19 cellular contexts compared by ENCODE assay signal in the genomic region with DNA sequence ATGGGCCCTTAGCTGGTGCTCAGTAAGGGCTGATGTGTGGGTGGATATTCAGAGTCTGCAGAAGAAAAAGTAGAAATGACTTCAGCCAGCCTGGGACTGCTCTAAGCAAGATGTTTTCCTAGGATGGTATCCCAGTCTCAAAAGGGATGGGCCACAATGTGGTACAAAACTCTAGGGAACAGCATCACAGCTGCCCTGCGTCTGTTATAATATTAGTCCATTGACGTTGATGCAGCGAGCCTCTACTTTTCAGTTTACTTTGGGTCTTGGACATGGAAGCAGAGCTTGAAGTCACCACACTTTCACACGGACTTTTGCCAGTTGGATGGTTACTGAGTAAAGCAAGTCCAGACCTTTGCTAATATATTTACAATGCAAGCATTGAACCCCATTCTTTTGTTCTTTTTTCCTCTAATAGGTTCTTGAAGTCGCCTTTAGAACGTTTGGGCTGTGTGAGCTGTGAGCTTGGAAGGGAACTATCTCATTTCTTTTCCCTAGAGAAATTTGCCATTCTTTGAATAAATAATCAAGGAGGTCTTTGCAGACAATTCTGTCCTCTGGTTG.
DNase-seq lines count a peak whose midpoint lies in the region; ATAC-seq and TF ChIP-seq lines count a peak whose summit lies in the region.
"Had no signal": no experiment of that assay in that cellular context is flagged by ENCODE, and none has a peak within 500 bp of the region (broad histone marks: within the 10 kb centered on the region; RNA-seq: fewer than 3 reads in every experiment).

No MANE protein-coding gene starts in this region.

- no peaks in the 10 kb centered on the region for H3K36me3 ChIP-seq in SK-N-SH (replicated peaks in 1 of 2; ENCODE audit: control insufficient read depth in 1 of 2, insufficient read depth in 2 of 2, low read length in 1 of 2)
- H3K36me3 ChIP-seq: BE2C had no signal

- H2AFZ ChIP-seq in SK-N-SH (ENCODE audit: low read depth): no peak overlapping the region

- intact Hi-C loops in Right ventricle myocardium superior (cut with DNase I): no loop called here
- intact Hi-C loops in sciatic nerve (cut with DNase I): no loop called here

- POLR2A ChIA-PET in SK-N-SH (lab: Yijun Ruan, JAX): no interaction called here
- POLR2A ChIA-PET in HEK293T (lab: Yijun Ruan, JAX): no interaction called here

- no peaks in the 10 kb centered on the region for H3F3A ChIP-seq in SK-N-SH (replicated peaks; ENCODE audit: insufficient read depth)

- no peaks in the 10 kb centered on the region for H4K20me1 ChIP-seq in SK-N-SH (ENCODE audit: insufficient read depth)

- TF ChIP-seq CTCF in SK-N-SH (IDR thresholded peaks at IDR 0.05): no peak

- no peak overlapping the region for H3K9ac ChIP-seq in SK-N-SH

- DNase-seq in SK-N-SH: no peak
- no peak for DNase-seq in Right ventricle myocardium superior
- DNase-seq in sciatic nerve (ENCODE audit: low spot score): no peak
- no peak for DNase-seq in GM19238 (ENCODE audit: insufficient read length, low spot score)
- no peak for DNase-seq in NCI-H82 treated with DMSO at 0.1 percent for 48 hours (lab: John Stamatoyannopoulos, UW; ENCODE audit: unreplicated experiment)
- DNase-seq in Ammon's horn (ENCODE audit: low spot score): no peak
- no peak for DNase-seq in HEK293T (ENCODE audit: extremely low spot score)
- DNase-seq: activated CD4-positive, alpha-beta memory T cell treated with anti-CD3 and anti-CD28 coated beads, Interleukin-2, amount 10 ng/mL, durations not matched to agents 7 days and 5 days; activated CD4-positive, CD25-positive, alpha-beta regulatory T cell; activated T-cell treated with anti-CD3 and anti-CD28 coated beads for 4 hours; central memory CD4-positive, alpha-beta T cell; erythroblast; NCI-H1105 treated with DMSO at 0.1 percent for 48 hours; NCI-H2107; retina; RPMI8226 had no signal

- peak overlapping the region; percentile 16; the same call in 1 of the 2 replicates for H3K4me2 ChIP-seq in SK-N-SH

- no peaks in the 10 kb centered on the region for H3K9me2 ChIP-seq in SK-N-SH

- no peaks in the 10 kb centered on the region for H3K79me2 ChIP-seq in SK-N-SH (ENCODE audit: insufficient read depth)

- H3K4me3 ChIP-seq in SK-N-SH (ENCODE audit: low read depth in 2 of 2, low read length in 1 of 2): no peak overlapping the region

- no peaks in the 10 kb centered on the region for H3K27me3 ChIP-seq in SK-N-SH (ENCODE audit: insufficient read depth)
- H3K27me3 ChIP-seq: BE2C had no signal

- peaks cover 0 to 11% of the 10 kb centered on the region in 2 experiments for H3K4me1 ChIP-seq in SK-N-SH (ENCODE audit: control insufficient read depth in 1 of 2, insufficient read depth in 2 of 2, low read depth in 1 of 2, low read length in 1 of 2)
- H3K4me1 ChIP-seq: BE2C had no signal

- no peaks in the 10 kb centered on the region for H3K9me3 ChIP-seq in SK-N-SH
- H3K9me3 ChIP-seq: BE2C had no signal

- no peak; the same call in 2 of the 3 replicates for ATAC-seq in SK-N-SH treated with all-trans-retinoic acid at 6 μM for 48 hours
- ATAC-seq in Right ventricle myocardium superior (ENCODE audit: poor library complexity): peak; percentile 52
- ATAC-seq in sciatic nerve: peak; percentile 40

- TF ChIP-seq RAD21 in SK-N-SH (IDR thresholded peaks at IDR 0.05; ENCODE audit: low read length): no peak

- peak overlapping the region in 1 of 2 experiments; percentile 10; a peak in 1 of 4 replicates for H3K27ac ChIP-seq in SK-N-SH (ENCODE audit: low read depth in 2 of 2, low read length in 1 of 2)
- H3K27ac ChIP-seq: 22Rv1 had no signal

- no peak for TF ChIP-seq EP300 in SK-N-SH (IDR thresholded peaks at IDR 0.05; ENCODE audit: borderline replicate concordance in 1 of 2, low read depth in 1 of 2, low read length in 1 of 2)

- CTCF ChIA-PET in SK-N-SH (lab: Yijun Ruan, JAX): no interaction called here
- CTCF ChIA-PET in HEK293T (lab: Yijun Ruan, JAX): no interaction called here

- 54% methylated on average over 6 of the region's 6 CpGs for WGBS in SK-N-SH (ENCODE audit: low lambda C conversion rate)

TF ChIP-seq in SK-N-SH, 30 proteins besides CTCF, POLR2A, EP300 and RAD21:
- TF ChIP-seq USF1 (IDR thresholded peaks at IDR 0.05; ENCODE audit: borderline replicate concordance, low read depth) (no peak), JUND (IDR thresholded peaks at IDR 0.05) (no peak), MXI1 (IDR thresholded peaks at IDR 0.05; ENCODE audit: low read depth, low read length) (no peak), GABPA (IDR thresholded peaks at IDR 0.05; ENCODE audit: low read depth) (no peak), TAF1 (IDR thresholded peaks at IDR 0.05; ENCODE audit: borderline replicate concordance, low read depth, low read length) (no peak), RXRA (IDR thresholded peaks at IDR 0.05; ENCODE audit: borderline replicate concordance, low read depth) (no peak)

TF ChIP-seq in SK-N-SH treated with all-trans-retinoic acid at 6 μM for 48 hours, 23 proteins besides CTCF, POLR2A, EP300 and RAD21 (continues in another document):
- TF ChIP-seq, protein P1, sequence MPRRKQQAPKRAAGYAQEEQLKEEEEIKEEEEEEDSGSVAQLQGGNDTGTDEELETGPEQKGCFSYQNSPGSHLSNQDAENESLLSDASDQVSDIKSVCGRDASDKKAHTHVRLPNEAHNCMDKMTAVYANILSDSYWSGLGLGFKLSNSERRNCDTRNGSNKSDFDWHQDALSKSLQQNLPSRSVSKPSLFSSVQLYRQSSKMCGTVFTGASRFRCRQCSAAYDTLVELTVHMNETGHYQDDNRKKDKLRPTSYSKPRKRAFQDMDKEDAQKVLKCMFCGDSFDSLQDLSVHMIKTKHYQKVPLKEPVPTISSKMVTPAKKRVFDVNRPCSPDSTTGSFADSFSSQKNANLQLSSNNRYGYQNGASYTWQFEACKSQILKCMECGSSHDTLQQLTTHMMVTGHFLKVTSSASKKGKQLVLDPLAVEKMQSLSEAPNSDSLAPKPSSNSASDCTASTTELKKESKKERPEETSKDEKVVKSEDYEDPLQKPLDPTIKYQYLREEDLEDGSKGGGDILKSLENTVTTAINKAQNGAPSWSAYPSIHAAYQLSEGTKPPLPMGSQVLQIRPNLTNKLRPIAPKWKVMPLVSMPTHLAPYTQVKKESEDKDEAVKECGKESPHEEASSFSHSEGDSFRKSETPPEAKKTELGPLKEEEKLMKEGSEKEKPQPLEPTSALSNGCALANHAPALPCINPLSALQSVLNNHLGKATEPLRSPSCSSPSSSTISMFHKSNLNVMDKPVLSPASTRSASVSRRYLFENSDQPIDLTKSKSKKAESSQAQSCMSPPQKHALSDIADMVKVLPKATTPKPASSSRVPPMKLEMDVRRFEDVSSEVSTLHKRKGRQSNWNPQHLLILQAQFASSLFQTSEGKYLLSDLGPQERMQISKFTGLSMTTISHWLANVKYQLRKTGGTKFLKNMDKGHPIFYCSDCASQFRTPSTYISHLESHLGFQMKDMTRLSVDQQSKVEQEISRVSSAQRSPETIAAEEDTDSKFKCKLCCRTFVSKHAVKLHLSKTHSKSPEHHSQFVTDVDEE (CRISPR knock-in tag; IDR thresholded peaks at IDR 0.05): no peak
- TF ChIP-seq CSDC2 (CRISPR knock-in tag; IDR thresholded peaks at IDR 0.05) (no peak), ZNF8 (CRISPR knock-in tag; IDR thresholded peaks at IDR 0.05) (no peak), ZNF565 (CRISPR knock-in tag; conservative IDR thresholded peaks at IDR 0.05; ENCODE audit: low read depth) (no peak), ARNTL (CRISPR knock-in tag; IDR thresholded peaks at IDR 0.05; ENCODE audit: borderline replicate concordance, low read depth) (no peak), OSR1 (CRISPR knock-in tag; IDR thresholded peaks at IDR 0.05) (no peak), SNAI2 (CRISPR knock-in tag; IDR thresholded peaks at IDR 0.05) (no peak)

TF ChIP-seq in HEK293T, 16 proteins besides CTCF, POLR2A, EP300 and RAD21:
- TF ChIP-seq SUZ12 (IDR thresholded peaks at IDR 0.05) (no peak), LEF1 (IDR thresholded peaks at IDR 0.05; ENCODE audit: borderline replicate concordance) (no peak), FOXA1 (IDR thresholded peaks at IDR 0.05) (no peak), TARDBP (IDR thresholded peaks at IDR 0.05) (no peak), L3MBTL2 (conservative IDR thresholded peaks at IDR 0.05) (no peak), SP1 (IDR thresholded peaks at IDR 0.05) (no peak), HDGF (IDR thresholded peaks at IDR 0.05; ENCODE audit: borderline replicate concordance) (no peak), FOXM1 (IDR thresholded peaks at IDR 0.05; ENCODE audit: borderline replicate concordance) (no peak), ZNF384 (IDR thresholded peaks at IDR 0.05) (no peak), CTBP1 (IDR thresholded peaks at IDR 0.05; ENCODE audit: borderline replicate concordance) (no peak), ARNT (IDR thresholded peaks at IDR 0.05) (no peak), FOXK2 (IDR thresholded peaks at IDR 0.05) (no peak), NFRKB (IDR thresholded peaks at IDR 0.05) (no peak), ELF4 (IDR thresholded peaks at IDR 0.05) (no peak), BHLHE40 (IDR thresholded peaks at IDR 0.05; ENCODE audit: borderline replicate concordance) (no peak)
- TF ChIP-seq, protein P2, sequence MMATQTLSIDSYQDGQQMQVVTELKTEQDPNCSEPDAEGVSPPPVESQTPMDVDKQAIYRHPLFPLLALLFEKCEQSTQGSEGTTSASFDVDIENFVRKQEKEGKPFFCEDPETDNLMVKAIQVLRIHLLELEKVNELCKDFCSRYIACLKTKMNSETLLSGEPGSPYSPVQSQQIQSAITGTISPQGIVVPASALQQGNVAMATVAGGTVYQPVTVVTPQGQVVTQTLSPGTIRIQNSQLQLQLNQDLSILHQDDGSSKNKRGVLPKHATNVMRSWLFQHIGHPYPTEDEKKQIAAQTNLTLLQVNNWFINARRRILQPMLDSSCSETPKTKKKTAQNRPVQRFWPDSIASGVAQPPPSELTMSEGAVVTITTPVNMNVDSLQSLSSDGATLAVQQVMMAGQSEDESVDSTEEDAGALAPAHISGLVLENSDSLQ (IDR thresholded peaks at IDR 0.05): no peak
